ENCODE assay signal across 8 cellular contexts in the genomic region with DNA sequence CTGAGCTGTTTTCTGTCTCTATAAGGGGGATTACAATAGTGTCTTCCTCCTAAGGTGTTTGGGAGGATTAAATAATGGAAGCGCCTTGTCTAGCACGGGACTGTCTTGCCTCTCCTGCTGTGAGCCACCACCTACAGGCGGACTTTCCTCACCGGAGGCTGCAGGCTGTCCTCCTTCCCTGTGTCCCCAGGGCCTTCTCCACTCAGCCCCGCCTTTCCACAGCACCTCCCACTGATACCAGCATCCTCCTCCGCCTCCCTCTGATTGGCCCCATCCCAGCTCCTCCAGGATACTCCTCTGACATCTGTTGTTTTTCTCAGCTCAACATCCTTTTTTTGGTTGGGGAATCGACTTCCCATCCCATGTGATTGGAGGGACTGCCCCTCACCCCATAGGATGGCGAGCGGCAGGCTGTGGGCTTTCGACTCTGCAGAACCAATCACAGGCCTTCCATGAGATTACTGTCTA. TPM values are rescaled to one million over a fixed set of nuclear protein-coding genes. Genes with fewer than 3 reads are reported as not detected.
DNase-seq lines count a peak whose midpoint lies in the region; ATAC-seq lines count a peak whose summit lies in the region.

No MANE protein-coding gene starts in this region.

- intact Hi-C loops in Right ventricle myocardium superior (cut with DNase I) = no loop called here

- DNase-seq in NCI-H1417 (lab: John Stamatoyannopoulos, UW) (peak; percentile 42 to 69 (median 61)), NCI-H1417 treated with DMSO at 0.1 percent for 48 hours (lab: John Stamatoyannopoulos, UW) (no peak), RPMI8226 (peak; percentile 74), amniotic epithelial cell (ENCODE audit: low read depth) (peak; percentile 91), Right ventricle myocardium superior (peak; percentile 83), occipital lobe (lab: John Stamatoyannopoulos, UW) (peak; percentile 85)

- peak overlapping the region; percentile 29 for H3K9ac ChIP-seq in HUES6 (ENCODE audit: low read length)

- H3K9me3 ChIP-seq in HUES6 (ENCODE audit: control insufficient read depth, insufficient read depth, low read depth, low read length) = no peaks in the 10 kb centered on the region

- no peak overlapping the region for H3K27ac ChIP-seq in HUES6 (ENCODE audit: low read depth, low read length)

- H3K27me3 ChIP-seq in HUES6 (ENCODE audit: control insufficient read depth, insufficient read depth, low read length) = no peaks in the 10 kb centered on the region

- ATAC-seq in Right ventricle myocardium superior (ENCODE audit: poor library complexity) (peak; percentile 54), GM18498 (IDR thresholded peaks at IDR 0.05; ENCODE audit: unreplicated experiment) (no peak)

- peaks cover 23% of the 10 kb centered on the region for H3K36me3 ChIP-seq in HUES6 (ENCODE audit: control insufficient read depth, insufficient read depth, low read length)

- peaks cover 7% of the 10 kb centered on the region; the same call in 1 of the 2 replicates for H3K4me1 ChIP-seq in HUES6 (ENCODE audit: control insufficient read depth, insufficient read depth, low read length)

- peak overlapping the region; percentile 76 for H3K4me3 ChIP-seq in HUES6 (ENCODE audit: low read depth, low read length)

RNA-seq across cellular contexts. Expression of a gene that starts 0.9 kb away (rescaled TPM):
- total RNA-seq in Right ventricle myocardium superior = 5.4 TPM
- 0.94 TPM for total RNA-seq in occipital lobe

RNA-seq across cellular contexts. Expression of a gene that starts 22.5 kb away (rescaled TPM):
- total RNA-seq in Right ventricle myocardium superior (5.7 TPM), occipital lobe (0.31 TPM)

RNA-seq across cellular contexts. Expression of a gene that starts 35.8 kb away (rescaled TPM):
- total RNA-seq in Right ventricle myocardium superior (167 TPM), occipital lobe (849 TPM)

RNA-seq across cellular contexts. Expression of a gene that starts 46.9 kb away (rescaled TPM):
- total RNA-seq in Right ventricle myocardium superior (57.3 TPM), occipital lobe (26.8 TPM)
